ENCODE assay signal across 13 cellular contexts in the genomic region with DNA sequence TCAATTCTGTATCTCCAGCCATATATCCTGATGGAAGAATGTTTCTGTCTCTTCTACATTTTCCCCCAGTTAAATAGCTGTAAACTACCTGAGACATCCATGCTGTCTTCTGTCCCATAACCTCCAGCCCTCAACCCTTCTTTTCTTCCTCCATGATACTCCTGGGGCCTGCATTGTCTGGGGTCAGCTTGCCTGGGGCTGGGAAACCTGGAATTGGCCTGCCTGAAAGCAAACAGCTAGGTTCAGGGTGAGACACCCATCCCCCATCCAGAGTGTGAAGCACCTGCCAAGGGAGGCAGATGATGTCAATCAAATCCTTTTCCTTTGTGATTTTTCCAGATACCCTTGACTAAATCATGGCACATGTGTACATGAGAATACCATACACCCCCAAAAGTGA.
DNase-seq lines count a peak whose midpoint lies in the region; ATAC-seq lines count a peak whose summit lies in the region.
"Had no signal": no experiment of that assay in that cellular context is flagged by ENCODE, and none has a peak within 500 bp of the region (broad histone marks: within the 10 kb centered on the region; RNA-seq: fewer than 3 reads in every experiment).

No MANE protein-coding gene starts in this region.

- H3K27me3 ChIP-seq in NT2/D1 (ENCODE audit: insufficient read depth, insufficient read length) = no peaks in the 10 kb centered on the region
- H3K27me3 ChIP-seq: BLaER1 treated with 17β-estradiol and CSF1 and Interleukin-3, amounts not matched to agents 10 nM and 100 nM had no signal

- H3K9me3 Mint-ChIP-seq in stimulated activated effector memory CD8-positive, alpha-beta T cell treated with anti-CD3 and anti-CD28 coated beads, Interleukin-12 subunit alpha, Interleukin-12 subunit beta, amount 100 ng/mL, for 72 hours = no peaks in the 10 kb centered on the region
- H3K9me3 Mint-ChIP-seq: H9 had no signal

- no peaks in the 10 kb centered on the region for H3K36me3 ChIP-seq in NT2/D1 (ENCODE audit: insufficient read depth, insufficient read length, low read length)
- H3K36me3 ChIP-seq: BLaER1 treated with 17β-estradiol and CSF1 and Interleukin-3, amounts not matched to agents 10 nM and 100 nM had no signal

- H3K36me3 Mint-ChIP-seq in stimulated activated effector memory CD8-positive, alpha-beta T cell treated with anti-CD3 and anti-CD28 coated beads, Interleukin-12 subunit alpha, Interleukin-12 subunit beta, amount 100 ng/mL, for 72 hours = no peaks in the 10 kb centered on the region
- H3K36me3 Mint-ChIP-seq: CD4-positive, CD25-positive, alpha-beta regulatory T cell had no signal

- DNase-seq in NCI-H1417 (lab: John Stamatoyannopoulos, UW) = peak in 2 of 3 experiments; percentile 2 to 37
- DNase-seq in NCI-H1417 treated with DMSO at 0.1 percent for 48 hours (lab: John Stamatoyannopoulos, UW) = no peak
- peak; percentile 73 for DNase-seq in ELF-1 (ENCODE audit: low read depth, low spot score)
- DNase-seq in NT2/D1 (ENCODE audit: low read depth, low spot score) = peak; percentile 3
- DNase-seq in iPS-NIHi11 (ENCODE audit: low spot score) = peak; percentile 14
- no peak for DNase-seq in amygdala (lab: John Stamatoyannopoulos, UW)
- DNase-seq in stimulated activated effector memory CD8-positive, alpha-beta T cell treated with anti-CD3 and anti-CD28 coated beads, Interleukin-12 subunit alpha, Interleukin-12 subunit beta, amount 100 ng/mL, for 72 hours (ENCODE audit: low spot score in 2 of 2) = no peak
- DNase-seq: ACHN; CD4-positive, CD25-positive, alpha-beta regulatory T cell; DMS79; GM23248; H9 had no signal

- H3K4me1 Mint-ChIP-seq in stimulated activated effector memory CD8-positive, alpha-beta T cell treated with anti-CD3 and anti-CD28 coated beads, Interleukin-12 subunit alpha, Interleukin-12 subunit beta, amount 100 ng/mL, for 72 hours = no peaks in the 10 kb centered on the region
- H3K4me1 Mint-ChIP-seq: CD4-positive, CD25-positive, alpha-beta regulatory T cell had no signal

- H3K4me1 ChIP-seq in NT2/D1 (ENCODE audit: insufficient read depth, insufficient read length) = no peaks in the 10 kb centered on the region

- ATAC-seq in stimulated activated effector memory CD8-positive, alpha-beta T cell treated with anti-CD3 and anti-CD28 coated beads, Interleukin-12 subunit alpha, Interleukin-12 subunit beta, amount 100 ng/mL, for 72 hours = no peak

- H3K9ac ChIP-seq in NT2/D1 (ENCODE audit: insufficient read length, low read depth) = no peak overlapping the region
- H3K9ac ChIP-seq: BLaER1 treated with 17β-estradiol and CSF1 and Interleukin-3, amounts not matched to agents 10 nM and 100 nM; GM23248 had no signal

- no peaks in the 10 kb centered on the region for H3K9me3 ChIP-seq in NT2/D1 (ENCODE audit: insufficient read depth, low read length)
- H3K9me3 ChIP-seq: BLaER1 treated with 17β-estradiol and CSF1 and Interleukin-3, amounts not matched to agents 10 nM and 100 nM had no signal

- no peak overlapping the region for H3K4me3 ChIP-seq in NT2/D1 (ENCODE audit: insufficient read length, low read depth)
- H3K4me3 ChIP-seq: BLaER1 treated with 17β-estradiol and CSF1 and Interleukin-3, amounts not matched to agents 10 nM and 100 nM; GM23248 had no signal

- H3K4me3 Mint-ChIP-seq in stimulated activated effector memory CD8-positive, alpha-beta T cell treated with anti-CD3 and anti-CD28 coated beads, Interleukin-12 subunit alpha, Interleukin-12 subunit beta, amount 100 ng/mL, for 72 hours = no peak overlapping the region
- H3K4me3 Mint-ChIP-seq: H9 had no signal

- no peak overlapping the region for H3K27ac Mint-ChIP-seq in stimulated activated effector memory CD8-positive, alpha-beta T cell treated with anti-CD3 and anti-CD28 coated beads, Interleukin-12 subunit alpha, Interleukin-12 subunit beta, amount 100 ng/mL, for 72 hours
- H3K27ac Mint-ChIP-seq: CD4-positive, CD25-positive, alpha-beta regulatory T cell; H9 had no signal

Comparison
In these comparisons a context has a peak if more than half of its experiments do, and no peak if none do; other contexts are left out.
1. DNase-seq: peak in NCI-H1417 (2 of 3), ELF-1 (single experiment), NT2/D1 (single experiment) and iPS-NIHi11 (single experiment); none in NCI-H1417 treated with DMSO at 0.1 percent for 48 hours (single experiment), amygdala (0 of 56) and stimulated activated effector memory CD8-positive, alpha-beta T cell treated with anti-CD3 and anti-CD28 coated beads, Interleukin-12 subunit alpha, Interleukin-12 subunit beta, amount 100 ng/mL, for 72 hours (0 of 2).